ENCODE assay signal across 1 cellular context in the genomic region with DNA sequence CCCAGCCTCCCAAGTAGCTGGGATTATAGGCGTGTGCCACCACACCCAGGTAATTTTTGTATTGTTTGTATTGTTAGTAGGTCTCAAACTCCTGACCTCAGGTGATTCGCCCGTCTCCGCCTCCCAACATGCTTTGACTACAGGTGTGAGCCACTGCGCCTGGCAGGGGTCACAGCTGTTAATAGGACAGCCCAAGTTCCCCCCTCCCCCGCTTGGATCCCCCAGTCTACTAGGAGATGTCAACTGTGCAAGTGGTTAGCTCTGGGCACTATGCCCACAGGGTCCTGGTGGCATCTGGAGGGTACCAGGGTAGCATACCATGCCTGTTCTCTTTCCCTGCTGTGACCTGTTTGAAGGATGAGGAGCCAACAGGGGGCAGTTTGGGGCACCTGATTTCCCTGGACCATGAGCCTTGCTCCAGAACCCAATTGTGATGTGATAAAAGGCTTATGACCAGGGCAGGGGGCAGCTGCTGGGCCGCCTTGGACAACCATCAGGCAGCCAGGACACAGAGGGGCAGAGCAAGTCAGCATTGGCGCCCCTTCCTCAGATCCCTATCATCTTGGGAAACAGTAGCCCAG.
TF ChIP-seq lines count a peak whose summit lies in the region.

A gene with protein sequence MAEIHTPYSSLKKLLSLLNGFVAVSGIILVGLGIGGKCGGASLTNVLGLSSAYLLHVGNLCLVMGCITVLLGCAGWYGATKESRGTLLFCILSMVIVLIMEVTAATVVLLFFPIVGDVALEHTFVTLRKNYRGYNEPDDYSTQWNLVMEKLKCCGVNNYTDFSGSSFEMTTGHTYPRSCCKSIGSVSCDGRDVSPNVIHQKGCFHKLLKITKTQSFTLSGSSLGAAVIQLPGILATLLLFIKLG (plus strand): TSS at position 496 of the 581 bp plus-strand sequence. CDS start 138 bp downstream, outside the sequence.

TF ChIP-seq in H1, 55 proteins besides CTCF, POLR2A, EP300 and RAD21:
- TF ChIP-seq CREB1 (IDR thresholded peaks at IDR 0.05) (no peak), SIRT6 (IDR thresholded peaks at IDR 0.05; ENCODE audit: low read length) (no peak), SP1 (IDR thresholded peaks at IDR 0.05; ENCODE audit: low read depth, low read length) (no peak), RFX5 (IDR thresholded peaks at IDR 0.05; ENCODE audit: borderline replicate concordance, low read depth, low read length) (no peak), RNF2 (IDR thresholded peaks at IDR 0.05; ENCODE audit: borderline replicate concordance, low read depth, low read length, missing control alignments, poor library complexity, severe bottlenecking) (no peak), ZNF274 (IDR thresholded peaks at IDR 0.05; ENCODE audit: borderline replicate concordance, extremely low read depth, low read length) (no peak), SP4 (IDR thresholded peaks at IDR 0.05; ENCODE audit: low read length) (no peak)
